ENCODE assay signal across 8 cellular contexts in genomic region chr7:24573554-24574338, GRCh38. TPM values are rescaled to one million over a fixed set of nuclear protein-coding genes. Genes with fewer than 3 reads are reported as not detected.
A peak's percentile ranks its signal among the peaks of the same experiment; 100 is the strongest.
DNase-seq lines count a peak whose midpoint lies in the region; ATAC-seq and TF ChIP-seq lines count a peak whose summit lies in the region.

No MANE protein-coding gene starts in this region.

- peak overlapping the region; percentile 89 for H3K9ac ChIP-seq in BLaER1

- peak overlapping the region; percentile 63; the same call in 1 of the 2 replicates for H2AFZ ChIP-seq in OCI-LY7 (ENCODE audit: low read length)
- H2AFZ ChIP-seq in neuron (ENCODE audit: low read depth, low read length), result peak overlapping the region; percentile 100

- peaks cover 49% of the 10 kb centered on the region for H3K79me2 ChIP-seq in OCI-LY7 (ENCODE audit: insufficient read depth, low read depth, low read length)

- ATAC-seq in GM19025 (IDR thresholded peaks at IDR 0.05; ENCODE audit: low read depth, unreplicated experiment) (peak; percentile 30), HG03108 (IDR thresholded peaks at IDR 0.05; ENCODE audit: unreplicated experiment) (peak; percentile 27), foreskin keratinocyte (peak; percentile 54), upper lobe of right lung (peak; percentile 56)

- DNase-seq in OCI-LY7 (ENCODE audit: low spot score), result peak; percentile 70
- DNase-seq in activated effector memory CD4-positive, alpha-beta T cell treated with Interleukin-2 at 50 U/mL for 16 hours, result peak; percentile 7
- DNase-seq in foreskin keratinocyte, result peak; percentile 34 to 54
- peak; percentile 77 for DNase-seq in upper lobe of right lung

- H3K4me3 ChIP-seq in BLaER1, result peak overlapping the region; percentile 92
- H3K4me3 ChIP-seq in OCI-LY7 (ENCODE audit: low read depth, low read length, poor library complexity, severe bottlenecking), result peak overlapping the region; percentile 96
- peak overlapping the region; percentile 60 for H3K4me3 ChIP-seq in neuron (ENCODE audit: low read length)
- H3K4me3 ChIP-seq in upper lobe of right lung, result peak overlapping the region; percentile 72

- H3K27ac ChIP-seq in BLaER1 (peak overlapping the region; percentile 91), OCI-LY7 (ENCODE audit: low read depth, low read length, poor library complexity, severe bottlenecking) (peak overlapping the region; percentile 64), foreskin keratinocyte (peak overlapping the region; percentile 52), upper lobe of right lung (peak overlapping the region; percentile 33)

- POLR2A ChIA-PET in OCI-LY7 (lab: Charles Lee), result interaction anchor here (0.6 to 1.9 kb wide), 7 partner anchors 14 to 261 kb away, joined by 3 to 7 read pairs (median 3); no protein-coding TSS in a partner anchor

- H3K4me1 ChIP-seq in BLaER1 (peaks cover 52% of the 10 kb centered on the region), OCI-LY7 (ENCODE audit: insufficient read depth, low read length, poor library complexity, severe bottlenecking) (peaks cover 42% of the 10 kb centered on the region), foreskin keratinocyte (peaks cover 10% of the 10 kb centered on the region), neuron (ENCODE audit: insufficient read depth, low read length) (peaks cover 16% of the 10 kb centered on the region), upper lobe of right lung (peaks cover 13% of the 10 kb centered on the region)

- CTCF ChIA-PET in OCI-LY7 (lab: Charles Lee; ENCODE audit: unreplicated experiment), result interaction anchor here (0.6 kb wide), 1 partner anchor 142 kb away, joined by 6 read pairs; no protein-coding TSS in a partner anchor

- TF ChIP-seq CTCF in OCI-LY7 (conservative IDR thresholded peaks at IDR 0.05; ENCODE audit: low read length), result no peak
- TF ChIP-seq CTCF in foreskin keratinocyte (conservative IDR thresholded peaks at IDR 0.05), result no peak
- no peak for TF ChIP-seq CTCF in upper lobe of right lung (IDR thresholded peaks at IDR 0.05)

- intact Hi-C loops in OCI-LY7 (cut with micrococcal nuclease; ENCODE audit: unreplicated experiment) (loop anchor here (2.0 to 10.0 kb wide), 5 partner anchors 145 to 1029 kb away; no protein-coding TSS in a partner anchor), upper lobe of right lung (cut with DNase I) (no loop called here)

- no peaks in the 10 kb centered on the region for H3K9me2 ChIP-seq in OCI-LY7 (ENCODE audit: insufficient read depth, low read length)

- no peaks in the 10 kb centered on the region for H3K9me3 ChIP-seq in BLaER1
- no peaks in the 10 kb centered on the region for H3K9me3 ChIP-seq in OCI-LY7 (ENCODE audit: low read length)
- no peaks in the 10 kb centered on the region for H3K9me3 ChIP-seq in neuron (ENCODE audit: low read length)
- H3K9me3 ChIP-seq in upper lobe of right lung, result no peaks in the 10 kb centered on the region

- BruUV-seq in OCI-LY7 (replicated peaks; lab: Mats Ljungman, UMichigan), result no TSS peak

- H3K4me2 ChIP-seq in BLaER1, result peak overlapping the region; percentile 86
- peak overlapping the region; percentile 90 for H3K4me2 ChIP-seq in OCI-LY7 (ENCODE audit: low read length)

- H3K27me3 ChIP-seq in BLaER1 (peaks cover 3% of the 10 kb centered on the region; the same call in 1 of the 2 replicates), foreskin keratinocyte (peaks cover 33% of the 10 kb centered on the region), neuron (ENCODE audit: insufficient read depth, low read length) (peaks cover 21% of the 10 kb centered on the region), upper lobe of right lung (no peaks in the 10 kb centered on the region)

- H3K36me3 ChIP-seq in BLaER1, result no peaks in the 10 kb centered on the region
- H3K36me3 ChIP-seq in OCI-LY7 (ENCODE audit: insufficient read depth, low read length), result no peaks in the 10 kb centered on the region
- H3K36me3 ChIP-seq in neuron (ENCODE audit: insufficient read depth, low read length), result no peaks in the 10 kb centered on the region
- no peaks in the 10 kb centered on the region for H3K36me3 ChIP-seq in upper lobe of right lung

- peaks cover 50% of the 10 kb centered on the region for H4K20me1 ChIP-seq in BLaER1
- H4K20me1 ChIP-seq in OCI-LY7 (ENCODE audit: insufficient read depth, low read length), result peaks cover 43% of the 10 kb centered on the region

RNA-seq across cellular contexts. Expression of gene PALS2, which starts 0.5 kb away (rescaled TPM):
- total RNA-seq in OCI-LY7 (2014; rRNA removed; shearing (Covaris generic)), result 26.3 and 45.1 TPM in 2 replicates
- total RNA-seq in OCI-LY7 (2022), result 74.0 and 75.9 TPM in 2 replicates
- 18.7 and 19.2 TPM in 2 replicates for total RNA-seq in foreskin keratinocyte
- polyA plus RNA-seq in foreskin keratinocyte, result 9.2 and 10.3 TPM in 2 replicates
- 15.6 TPM for total RNA-seq in upper lobe of right lung

Comparison
In these comparisons a context has a peak if more than half of its experiments do, and no peak if none do; other contexts are left out.
1. Peak in every context shown above with its lines: DNase-seq, ATAC-seq, H3K4me3 ChIP-seq and H3K27ac ChIP-seq.
2. H3K27ac ChIP-seq: peak in every context shown above with its lines; median percentile 91 in BLaER1; 64 in OCI-LY7; 52 in foreskin keratinocyte; 33 in upper lobe of right lung.
3. DNase-seq: peak in every context shown above with its lines; median percentile 77 in upper lobe of right lung; 70 in OCI-LY7; 44 in foreskin keratinocyte; 7 in activated effector memory CD4-positive, alpha-beta T cell treated with Interleukin-2 at 50 U/mL for 16 hours.